1 cellular context compared by ENCODE assay signal in the genomic region with DNA sequence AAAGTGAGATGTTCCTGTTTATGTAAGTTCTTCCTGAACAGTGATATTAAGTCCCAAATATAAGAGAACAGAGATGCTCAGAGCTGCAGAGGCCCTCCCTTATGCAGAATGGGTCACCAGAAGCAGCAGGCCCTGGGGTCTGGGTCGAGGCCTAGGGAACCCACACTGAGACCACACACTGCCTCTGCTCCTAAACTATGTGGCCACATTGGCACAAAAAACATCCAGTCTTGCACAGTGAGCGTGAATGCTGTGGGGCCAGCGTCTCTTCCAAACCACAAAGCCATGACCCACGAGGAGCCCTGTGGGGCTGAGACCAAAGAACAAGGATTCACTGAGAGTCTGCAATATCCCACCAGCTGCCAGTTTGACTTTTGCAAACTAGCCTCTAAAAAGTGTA.
TF ChIP-seq lines count a peak whose summit lies in the region.

No MANE protein-coding gene starts in this region.

TF ChIP-seq in WTC11, 78 proteins besides CTCF, POLR2A, EP300 and RAD21:
- no peak for TF ChIP-seq ZNF121 (CRISPR knock-in tag; IDR thresholded peaks at IDR 0.05)
- no peak for TF ChIP-seq ESRRA (CRISPR knock-in tag; IDR thresholded peaks at IDR 0.05; ENCODE audit: borderline replicate concordance)
- TF ChIP-seq, protein P1, sequence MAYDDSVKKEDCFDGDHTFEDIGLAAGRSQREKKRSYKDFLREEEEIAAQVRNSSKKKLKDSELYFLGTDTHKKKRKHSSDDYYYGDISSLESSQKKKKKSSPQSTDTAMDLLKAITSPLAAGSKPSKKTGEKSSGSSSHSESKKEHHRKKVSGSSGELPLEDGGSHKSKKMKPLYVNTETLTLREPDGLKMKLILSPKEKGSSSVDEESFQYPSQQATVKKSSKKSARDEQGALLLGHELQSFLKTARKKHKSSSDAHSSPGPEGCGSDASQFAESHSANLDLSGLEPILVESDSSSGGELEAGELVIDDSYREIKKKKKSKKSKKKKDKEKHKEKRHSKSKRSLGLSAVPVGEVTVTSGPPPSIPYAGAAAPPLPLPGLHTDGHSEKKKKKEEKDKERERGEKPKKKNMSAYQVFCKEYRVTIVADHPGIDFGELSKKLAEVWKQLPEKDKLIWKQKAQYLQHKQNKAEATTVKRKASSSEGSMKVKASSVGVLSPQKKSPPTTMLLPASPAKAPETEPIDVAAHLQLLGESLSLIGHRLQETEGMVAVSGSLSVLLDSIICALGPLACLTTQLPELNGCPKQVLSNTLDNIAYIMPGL (CRISPR knock-in tag; IDR thresholded peaks at IDR 0.05) = no peak
- no peak for TF ChIP-seq MXD4 (CRISPR knock-in tag; IDR thresholded peaks at IDR 0.05; ENCODE audit: borderline replicate concordance)
- TF ChIP-seq, protein P2, sequence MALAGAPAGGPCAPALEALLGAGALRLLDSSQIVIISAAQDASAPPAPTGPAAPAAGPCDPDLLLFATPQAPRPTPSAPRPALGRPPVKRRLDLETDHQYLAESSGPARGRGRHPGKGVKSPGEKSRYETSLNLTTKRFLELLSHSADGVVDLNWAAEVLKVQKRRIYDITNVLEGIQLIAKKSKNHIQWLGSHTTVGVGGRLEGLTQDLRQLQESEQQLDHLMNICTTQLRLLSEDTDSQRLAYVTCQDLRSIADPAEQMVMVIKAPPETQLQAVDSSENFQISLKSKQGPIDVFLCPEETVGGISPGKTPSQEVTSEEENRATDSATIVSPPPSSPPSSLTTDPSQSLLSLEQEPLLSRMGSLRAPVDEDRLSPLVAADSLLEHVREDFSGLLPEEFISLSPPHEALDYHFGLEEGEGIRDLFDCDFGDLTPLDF (CRISPR knock-in tag; IDR thresholded peaks at IDR 0.05) = no peak
- TF ChIP-seq, protein P3, sequence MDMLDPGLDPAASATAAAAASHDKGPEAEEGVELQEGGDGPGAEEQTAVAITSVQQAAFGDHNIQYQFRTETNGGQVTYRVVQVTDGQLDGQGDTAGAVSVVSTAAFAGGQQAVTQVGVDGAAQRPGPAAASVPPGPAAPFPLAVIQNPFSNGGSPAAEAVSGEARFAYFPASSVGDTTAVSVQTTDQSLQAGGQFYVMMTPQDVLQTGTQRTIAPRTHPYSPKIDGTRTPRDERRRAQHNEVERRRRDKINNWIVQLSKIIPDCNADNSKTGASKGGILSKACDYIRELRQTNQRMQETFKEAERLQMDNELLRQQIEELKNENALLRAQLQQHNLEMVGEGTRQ (CRISPR knock-in tag; IDR thresholded peaks at IDR 0.05) = no peak
- TF ChIP-seq ZNF232 (CRISPR knock-in tag; IDR thresholded peaks at IDR 0.05) = no peak
- TF ChIP-seq OVOL2 (CRISPR knock-in tag; IDR thresholded peaks at IDR 0.05; ENCODE audit: borderline replicate concordance) = no peak
- TF ChIP-seq, protein P4, sequence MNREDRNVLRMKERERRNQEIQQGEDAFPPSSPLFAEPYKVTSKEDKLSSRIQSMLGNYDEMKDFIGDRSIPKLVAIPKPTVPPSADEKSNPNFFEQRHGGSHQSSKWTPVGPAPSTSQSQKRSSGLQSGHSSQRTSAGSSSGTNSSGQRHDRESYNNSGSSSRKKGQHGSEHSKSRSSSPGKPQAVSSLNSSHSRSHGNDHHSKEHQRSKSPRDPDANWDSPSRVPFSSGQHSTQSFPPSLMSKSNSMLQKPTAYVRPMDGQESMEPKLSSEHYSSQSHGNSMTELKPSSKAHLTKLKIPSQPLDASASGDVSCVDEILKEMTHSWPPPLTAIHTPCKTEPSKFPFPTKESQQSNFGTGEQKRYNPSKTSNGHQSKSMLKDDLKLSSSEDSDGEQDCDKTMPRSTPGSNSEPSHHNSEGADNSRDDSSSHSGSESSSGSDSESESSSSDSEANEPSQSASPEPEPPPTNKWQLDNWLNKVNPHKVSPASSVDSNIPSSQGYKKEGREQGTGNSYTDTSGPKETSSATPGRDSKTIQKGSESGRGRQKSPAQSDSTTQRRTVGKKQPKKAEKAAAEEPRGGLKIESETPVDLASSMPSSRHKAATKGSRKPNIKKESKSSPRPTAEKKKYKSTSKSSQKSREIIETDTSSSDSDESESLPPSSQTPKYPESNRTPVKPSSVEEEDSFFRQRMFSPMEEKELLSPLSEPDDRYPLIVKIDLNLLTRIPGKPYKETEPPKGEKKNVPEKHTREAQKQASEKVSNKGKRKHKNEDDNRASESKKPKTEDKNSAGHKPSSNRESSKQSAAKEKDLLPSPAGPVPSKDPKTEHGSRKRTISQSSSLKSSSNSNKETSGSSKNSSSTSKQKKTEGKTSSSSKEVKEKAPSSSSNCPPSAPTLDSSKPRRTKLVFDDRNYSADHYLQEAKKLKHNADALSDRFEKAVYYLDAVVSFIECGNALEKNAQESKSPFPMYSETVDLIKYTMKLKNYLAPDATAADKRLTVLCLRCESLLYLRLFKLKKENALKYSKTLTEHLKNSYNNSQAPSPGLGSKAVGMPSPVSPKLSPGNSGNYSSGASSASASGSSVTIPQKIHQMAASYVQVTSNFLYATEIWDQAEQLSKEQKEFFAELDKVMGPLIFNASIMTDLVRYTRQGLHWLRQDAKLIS (CRISPR knock-in tag; IDR thresholded peaks at IDR 0.05; ENCODE audit: borderline replicate concordance) = no peak
- TF ChIP-seq, protein P5, sequence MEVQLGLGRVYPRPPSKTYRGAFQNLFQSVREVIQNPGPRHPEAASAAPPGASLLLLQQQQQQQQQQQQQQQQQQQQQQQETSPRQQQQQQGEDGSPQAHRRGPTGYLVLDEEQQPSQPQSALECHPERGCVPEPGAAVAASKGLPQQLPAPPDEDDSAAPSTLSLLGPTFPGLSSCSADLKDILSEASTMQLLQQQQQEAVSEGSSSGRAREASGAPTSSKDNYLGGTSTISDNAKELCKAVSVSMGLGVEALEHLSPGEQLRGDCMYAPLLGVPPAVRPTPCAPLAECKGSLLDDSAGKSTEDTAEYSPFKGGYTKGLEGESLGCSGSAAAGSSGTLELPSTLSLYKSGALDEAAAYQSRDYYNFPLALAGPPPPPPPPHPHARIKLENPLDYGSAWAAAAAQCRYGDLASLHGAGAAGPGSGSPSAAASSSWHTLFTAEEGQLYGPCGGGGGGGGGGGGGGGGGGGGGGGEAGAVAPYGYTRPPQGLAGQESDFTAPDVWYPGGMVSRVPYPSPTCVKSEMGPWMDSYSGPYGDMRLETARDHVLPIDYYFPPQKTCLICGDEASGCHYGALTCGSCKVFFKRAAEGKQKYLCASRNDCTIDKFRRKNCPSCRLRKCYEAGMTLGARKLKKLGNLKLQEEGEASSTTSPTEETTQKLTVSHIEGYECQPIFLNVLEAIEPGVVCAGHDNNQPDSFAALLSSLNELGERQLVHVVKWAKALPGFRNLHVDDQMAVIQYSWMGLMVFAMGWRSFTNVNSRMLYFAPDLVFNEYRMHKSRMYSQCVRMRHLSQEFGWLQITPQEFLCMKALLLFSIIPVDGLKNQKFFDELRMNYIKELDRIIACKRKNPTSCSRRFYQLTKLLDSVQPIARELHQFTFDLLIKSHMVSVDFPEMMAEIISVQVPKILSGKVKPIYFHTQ (CRISPR knock-in tag; IDR thresholded peaks at IDR 0.05) = no peak
- no peak for TF ChIP-seq CREB1 (CRISPR knock-in tag; IDR thresholded peaks at IDR 0.05)
- no peak for TF ChIP-seq EMX1 (CRISPR knock-in tag; IDR thresholded peaks at IDR 0.05)
